Comparison of ENCODE assay signal across 22 cellular contexts in genomic region chr5:158908690-158909325, GRCh38.
DNase-seq lines count a peak whose midpoint lies in the region; ATAC-seq and TF ChIP-seq lines count a peak whose summit lies in the region.
"Had no signal": no experiment of that assay in that cellular context is flagged by ENCODE, and none has a peak within 500 bp of the region (broad histone marks: within the 10 kb centered on the region; RNA-seq: fewer than 3 reads in every experiment).

No MANE protein-coding gene starts in this region.

- intact Hi-C loops in OCI-LY7 (cut with micrococcal nuclease; ENCODE audit: unreplicated experiment): no loop called here

- no peaks in the 10 kb centered on the region for H3K79me2 ChIP-seq in OCI-LY7 (ENCODE audit: insufficient read depth, low read depth, low read length)

- no peaks in the 10 kb centered on the region for H3K9me3 ChIP-seq in OCI-LY7 (ENCODE audit: low read length)
- H3K9me3 ChIP-seq: MG63, sigmoid colon, stomach, upper lobe of left lung had no signal

- ATAC-seq in GM19455 (IDR thresholded peaks at IDR 0.05; ENCODE audit: unreplicated experiment): no peak
- no peak for ATAC-seq in HG03135 (IDR thresholded peaks at IDR 0.05; ENCODE audit: unreplicated experiment)
- no peak for ATAC-seq in HG03565 (IDR thresholded peaks at IDR 0.05; ENCODE audit: unreplicated experiment)
- ATAC-seq: K562, SK-N-SH treated with all-trans-retinoic acid at 6 μM for 48 hours had no signal

- H3K4me1 ChIP-seq in OCI-LY7 (ENCODE audit: insufficient read depth, low read length, poor library complexity, severe bottlenecking): no peaks in the 10 kb centered on the region
- H3K4me1 ChIP-seq: upper lobe of left lung had no signal

- H3K27me3 Mint-ChIP-seq in nephron progenitor cell (ENCODE audit: low read depth, poor library complexity): peaks cover 9% of the 10 kb centered on the region

- CTCF ChIA-PET in OCI-LY7 (lab: Charles Lee; ENCODE audit: unreplicated experiment): no interaction called here

- H3K4me1 Mint-ChIP-seq in nephron progenitor cell: peaks cover 63% of the 10 kb centered on the region
- H3K4me1 Mint-ChIP-seq: activated CD4-positive, alpha-beta T cell treated with anti-CD3 and anti-CD28 coated beads, Interleukin-2, amount 10 ng/mL, durations not matched to agents 24 days and 14 days had no signal

- TF ChIP-seq CTCF in OCI-LY7 (conservative IDR thresholded peaks at IDR 0.05; ENCODE audit: low read length): no peak
- no peak for TF ChIP-seq CTCF in nephron progenitor cell (IDR thresholded peaks at IDR 0.05)

- POLR2A ChIA-PET in OCI-LY7 (lab: Charles Lee): no interaction called here

- peak overlapping the region; percentile 16; the same call in 1 of the 2 replicates for H3K4me2 ChIP-seq in OCI-LY7 (ENCODE audit: low read length)

- H3K36me3 ChIP-seq in OCI-LY7 (ENCODE audit: insufficient read depth, low read length): no peaks in the 10 kb centered on the region
- H3K36me3 ChIP-seq: MG63, sigmoid colon, stomach, upper lobe of left lung had no signal

- no peak overlapping the region for H3K4me3 ChIP-seq in OCI-LY7 (ENCODE audit: low read depth, low read length, poor library complexity, severe bottlenecking)
- H3K4me3 ChIP-seq: K562, MG63, sigmoid colon, stomach, upper lobe of left lung had no signal

- H3K4me3 Mint-ChIP-seq in nephron progenitor cell: peak overlapping the region; percentile 29
- H3K4me3 Mint-ChIP-seq: activated CD4-positive, alpha-beta T cell treated with anti-CD3 and anti-CD28 coated beads, Interleukin-2, amount 10 ng/mL, durations not matched to agents 24 days and 14 days had no signal

- no peaks in the 10 kb centered on the region for H3K36me3 Mint-ChIP-seq in nephron progenitor cell (ENCODE audit: low read depth)

- H2AFZ ChIP-seq in OCI-LY7 (ENCODE audit: low read length): no peak overlapping the region

- peak; percentile 17 for DNase-seq in NCI-H748 (lab: John Stamatoyannopoulos, UW; ENCODE audit: unreplicated experiment)
- no peak for DNase-seq in NCI-H748 treated with DMSO at 0.1 percent for 48 hours (lab: John Stamatoyannopoulos, UW)
- no peak for DNase-seq in OCI-LY7 (ENCODE audit: low spot score)
- peak; percentile 47 for DNase-seq in nephron progenitor cell
- DNase-seq in activated CD4-positive, CD25-positive, alpha-beta regulatory T cell treated with anti-CD3 and anti-CD28 coated beads, Interleukin-2, amount 50 U/mL, for 72 hours: no peak
- DNase-seq: activated CD4-positive, alpha-beta T cell treated with anti-CD3 and anti-CD28 coated beads, Interleukin-2, amount 10 ng/mL, durations not matched to agents 24 days and 14 days; activated naive CD4-positive, alpha-beta T cell treated with anti-CD3 and anti-CD28 coated beads, Interleukin-2, amount 50 U/mL, for 16 hours; AML-193; amygdala; DMS53; GDM1; MG63; NCI-H510A; sigmoid colon; stimulated activated CD4-positive, alpha-beta T cell treated with anti-CD3 and anti-CD28 coated beads, Interleukin-15, amount 100 ng/mL, for 24 hours; stomach; upper lobe of left lung had no signal

- H3K9me3 Mint-ChIP-seq in nephron progenitor cell: no peaks in the 10 kb centered on the region
- H3K9me3 Mint-ChIP-seq: activated CD4-positive, alpha-beta T cell treated with anti-CD3 and anti-CD28 coated beads, Interleukin-2, amount 10 ng/mL, durations not matched to agents 24 days and 14 days had no signal

- H3K27ac Mint-ChIP-seq in nephron progenitor cell: peak overlapping the region; percentile 10
- H3K27ac Mint-ChIP-seq: activated CD4-positive, alpha-beta T cell treated with anti-CD3 and anti-CD28 coated beads, Interleukin-2, amount 10 ng/mL, durations not matched to agents 24 days and 14 days had no signal

- no peaks in the 10 kb centered on the region for H3K9me2 ChIP-seq in OCI-LY7 (ENCODE audit: insufficient read depth, low read length)

- BruUV-seq in OCI-LY7 (replicated peaks; lab: Mats Ljungman, UMichigan): no TSS peak

- H4K20me1 ChIP-seq in OCI-LY7 (ENCODE audit: insufficient read depth, low read length): no peaks in the 10 kb centered on the region

- no peak overlapping the region for H3K27ac ChIP-seq in OCI-LY7 (ENCODE audit: low read depth, low read length, poor library complexity, severe bottlenecking)
- H3K27ac ChIP-seq: sigmoid colon, stomach, upper lobe of left lung had no signal

Comparison
In these comparisons a context has a peak if more than half of its experiments do, and no peak if none do; other contexts are left out.
1. DNase-seq: peak in NCI-H748 (single experiment) and nephron progenitor cell (single experiment); none in NCI-H748 treated with DMSO at 0.1 percent for 48 hours (single experiment), OCI-LY7 (single experiment) and activated CD4-positive, CD25-positive, alpha-beta regulatory T cell treated with anti-CD3 and anti-CD28 coated beads, Interleukin-2, amount 50 U/mL, for 72 hours (single experiment).